ENCODE assay signal across 1 cellular context in the genomic region with DNA sequence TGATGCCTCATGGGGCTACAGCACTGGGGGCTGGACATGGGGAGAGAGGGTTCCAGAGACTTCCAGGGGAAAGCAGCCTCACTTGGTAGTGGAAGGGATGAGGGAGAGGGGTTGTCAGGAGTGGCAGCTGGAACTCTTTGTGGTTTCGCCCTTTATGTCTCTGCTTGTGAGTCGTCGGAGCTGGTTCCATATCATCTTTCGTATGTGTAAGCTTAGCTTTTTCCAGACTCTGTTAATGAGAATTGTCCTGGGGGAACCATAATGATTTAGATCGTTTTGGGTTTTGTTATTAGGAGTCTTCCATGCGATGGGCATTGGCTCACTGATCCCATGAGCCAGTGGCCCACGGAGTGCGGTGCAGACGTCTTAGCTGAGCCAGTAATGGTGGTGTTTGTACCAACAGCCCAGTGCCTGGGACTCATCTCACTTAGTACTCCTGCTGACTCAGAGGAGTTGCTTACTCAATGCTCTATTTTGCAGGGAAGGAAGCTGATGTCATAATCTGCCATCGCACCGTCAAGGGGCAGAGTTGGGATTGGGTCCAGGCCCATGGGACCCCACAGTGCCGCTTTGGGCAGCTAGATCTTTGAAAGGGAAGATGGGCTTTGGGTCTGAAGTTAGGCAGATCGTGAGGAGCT.
TF ChIP-seq lines count a peak whose summit lies in the region.

No MANE protein-coding gene starts in this region.

TF ChIP-seq in K562, 482 proteins besides CTCF, POLR2A, EP300 and RAD21 (continued from another document):
- TF ChIP-seq CREM (IDR thresholded peaks at IDR 0.05; ENCODE audit: low read depth) (peak; percentile 41; the same call in 1 of the 2 replicates), MCM2 (IDR thresholded peaks at IDR 0.05; ENCODE audit: low read depth) (no peak), NR0B1 (IDR thresholded peaks at IDR 0.05; ENCODE audit: partially characterized antibody) (no peak), MAFK (IDR thresholded peaks at IDR 0.05; ENCODE audit: low read length) (peak; percentile 47), ZNF584 (CRISPR knock-in tag; IDR thresholded peaks at IDR 0.05; ENCODE audit: low read depth) (peak; percentile 76), FOSL1 (tag; conservative IDR thresholded peaks at IDR 0.05) (peak; percentile 83), FOS (IDR thresholded peaks at IDR 0.05; ENCODE audit: extremely low read depth, insufficient read length) (peak; percentile 7), CEBPB (tag; IDR thresholded peaks at IDR 0.05) (0 out of 2 replicates have a peak, but pooled peaks have one; percentile 20), CEBPG (CRISPR knock-in tag; IDR thresholded peaks at IDR 0.05) (peak; percentile 30; the same call in 1 of the 2 replicates), CEBPG (tag; conservative IDR thresholded peaks at IDR 0.05 in 1 of 2, IDR thresholded peaks at IDR 0.05 in 1 of 2) (peak; percentile 50 to 84), GABPA (tag; conservative IDR thresholded peaks at IDR 0.05; ENCODE audit: low read depth) (0 out of 2 replicates have a peak, but pooled peaks have one; percentile 21), ATF1 (CRISPR knock-in tag; IDR thresholded peaks at IDR 0.05) (no peak), ATF1 (tag; IDR thresholded peaks at IDR 0.05) (0 out of 2 replicates have a peak, but pooled peaks have one; percentile 12), MBD2 (IDR thresholded peaks at IDR 0.05; ENCODE audit: borderline replicate concordance, low read depth) (no peak), JUND (IDR thresholded peaks at IDR 0.05; ENCODE audit: borderline replicate concordance, low read depth, low read length) (peak; percentile 69), JUND (tag; IDR thresholded peaks at IDR 0.05; ENCODE audit: borderline replicate concordance, low read depth, low read length) (peak; percentile 42; the same call in 1 of the 3 replicates)
